7 cellular contexts compared by ENCODE assay signal in genomic region chrY:14634954-14635353, GRCh38.
"Had no signal": no experiment of that assay in that cellular context is flagged by ENCODE, and none has a peak within 500 bp of the region (broad histone marks: within the 10 kb centered on the region; RNA-seq: fewer than 3 reads in every experiment).

No MANE protein-coding gene starts in this region.

- DNase-seq: IMR-90, KBM-7, KG1 had no signal

- H3K9ac ChIP-seq: KMS-11 had no signal

- FAIRE-seq: HTR-8/SVneo, K562 had no signal

- H3K27ac ChIP-seq: HL-60, KMS-11 had no signal

- H3K4me3 ChIP-seq: K562 had no signal

- H3K4me2 ChIP-seq: KMS-11 had no signal

- ATAC-seq: K562 had no signal
